8 cellular contexts compared by ENCODE assay signal in genomic region chr2:182650704-182651103, GRCh38.
A peak's percentile ranks its signal among the peaks of the same experiment; 100 is the strongest.
DNase-seq lines count a peak whose midpoint lies in the region; ATAC-seq and TF ChIP-seq lines count a peak whose summit lies in the region.

No MANE protein-coding gene starts in this region.

- H3K9ac ChIP-seq in skeletal muscle satellite cell (ENCODE audit: low read depth, low read length) = no peak overlapping the region

- H3K4me2 ChIP-seq in skeletal muscle satellite cell (ENCODE audit: low read length) = peak overlapping the region; percentile 48

- DNase-seq in GM10266 (ENCODE audit: extremely low spot score) (no peak), LoVo (ENCODE audit: low spot score) (peak; percentile 42), glomerular endothelial cell (ENCODE audit: extremely low read depth, low read depth, low spot score) (peak; percentile 44), posterior vena cava (ENCODE audit: low spot score) (no peak)

- no peaks in the 10 kb centered on the region for H3K36me3 ChIP-seq in skeletal muscle satellite cell (ENCODE audit: insufficient read depth, low read length)

- peak; percentile 52 for ATAC-seq in SK-N-SH treated with all-trans-retinoic acid at 6 μM for 48 hours
- no peak for ATAC-seq in GM19328 (IDR thresholded peaks at IDR 0.05; ENCODE audit: unreplicated experiment)
- no peak for ATAC-seq in GM18520 (IDR thresholded peaks at IDR 0.05; ENCODE audit: unreplicated experiment)

- peak; percentile 46 for TF ChIP-seq CTCF in GM10266 (IDR thresholded peaks at IDR 0.05; ENCODE audit: control insufficient read depth, insufficient read depth, low read depth, missing control alignments)

- intact Hi-C loops in posterior vena cava (cut with DNase I) = no loop called here

- peaks cover 5% of the 10 kb centered on the region for H3K4me1 ChIP-seq in skeletal muscle satellite cell (ENCODE audit: control insufficient read depth, insufficient read depth, low read length)

- no peaks in the 10 kb centered on the region for H3K9me3 ChIP-seq in skeletal muscle satellite cell (replicated peaks; ENCODE audit: low read length)

- no peak overlapping the region for H3K4me3 ChIP-seq in skeletal muscle satellite cell (ENCODE audit: low read length)

- H3K27me3 ChIP-seq in skeletal muscle satellite cell (ENCODE audit: control insufficient read depth, insufficient read depth, low read length) = no peaks in the 10 kb centered on the region

TF ChIP-seq in SK-N-SH treated with all-trans-retinoic acid at 6 μM for 48 hours, 23 proteins besides CTCF, POLR2A, EP300 and RAD21:
- no peak for TF ChIP-seq PPARA (CRISPR knock-in tag; IDR thresholded peaks at IDR 0.05; ENCODE audit: borderline replicate concordance)
- TF ChIP-seq ZFP3 (CRISPR knock-in tag; IDR thresholded peaks at IDR 0.05) = no peak
- no peak for TF ChIP-seq GLIS3 (CRISPR knock-in tag; IDR thresholded peaks at IDR 0.05)
- no peak for TF ChIP-seq ZNF8 (CRISPR knock-in tag; IDR thresholded peaks at IDR 0.05)
- TF ChIP-seq TOX (CRISPR knock-in tag; IDR thresholded peaks at IDR 0.05; ENCODE audit: borderline replicate concordance) = no peak
- TF ChIP-seq TSHZ2 (CRISPR knock-in tag; IDR thresholded peaks at IDR 0.05) = no peak
- TF ChIP-seq CSDC2 (CRISPR knock-in tag; IDR thresholded peaks at IDR 0.05) = no peak
- no peak for TF ChIP-seq OSR1 (CRISPR knock-in tag; IDR thresholded peaks at IDR 0.05)
- no peak for TF ChIP-seq POU6F1 (CRISPR knock-in tag; IDR thresholded peaks at IDR 0.05; ENCODE audit: borderline replicate concordance, low read depth)
- no peak for TF ChIP-seq ESRRG (CRISPR knock-in tag; IDR thresholded peaks at IDR 0.05)
- no peak for TF ChIP-seq ARNTL (CRISPR knock-in tag; IDR thresholded peaks at IDR 0.05; ENCODE audit: borderline replicate concordance, low read depth)
TF ChIP-seq in SK-N-SH treated with all-trans-retinoic acid at 6 μM for 48 hours: peak in this region for 0.

Comparison
In these comparisons a context has a peak if more than half of its experiments do, and no peak if none do; other contexts are left out.
1. DNase-seq: peak in LoVo (single experiment) and glomerular endothelial cell (single experiment); none in GM10266 (single experiment) and posterior vena cava (single experiment).